ENCODE assay signal across 1 cellular context in the genomic region with DNA sequence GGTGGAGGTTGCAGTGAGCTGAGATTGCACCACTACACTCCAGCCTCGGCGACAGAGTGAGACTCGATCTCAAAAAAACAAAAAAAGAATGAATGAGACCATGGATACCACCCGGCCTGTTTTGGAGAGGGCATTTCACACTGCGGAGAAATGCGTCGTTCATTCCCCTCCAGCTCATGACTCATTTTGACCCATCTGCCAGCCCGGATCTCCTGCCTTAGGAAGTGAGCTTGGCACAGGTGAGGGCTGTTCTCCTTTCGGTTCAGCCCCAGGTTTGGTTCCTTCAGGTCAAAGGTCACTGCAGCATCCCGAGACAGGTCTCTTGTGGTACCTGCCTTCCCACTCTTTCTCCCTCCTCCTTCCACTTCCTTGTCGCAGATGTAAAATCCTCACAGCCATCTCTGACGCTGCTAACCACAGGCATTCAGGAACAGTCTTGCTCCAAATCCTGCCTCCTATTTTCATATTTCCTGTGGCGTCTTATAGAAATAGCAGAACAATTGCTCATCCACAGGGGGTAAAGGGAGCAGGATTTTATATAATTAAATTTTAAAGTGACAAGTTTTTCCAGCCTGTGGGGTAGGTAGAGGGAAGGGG.
A peak's percentile ranks its signal among the peaks of the same experiment; 100 is the strongest.
TF ChIP-seq lines count a peak whose summit lies in the region.

No MANE protein-coding gene starts in this region.

TF ChIP-seq in GM12878, 131 proteins besides CTCF, POLR2A, EP300 and RAD21:
- no peak for TF ChIP-seq ZNF217 (IDR thresholded peaks at IDR 0.05)
- TF ChIP-seq, protein P1, sequence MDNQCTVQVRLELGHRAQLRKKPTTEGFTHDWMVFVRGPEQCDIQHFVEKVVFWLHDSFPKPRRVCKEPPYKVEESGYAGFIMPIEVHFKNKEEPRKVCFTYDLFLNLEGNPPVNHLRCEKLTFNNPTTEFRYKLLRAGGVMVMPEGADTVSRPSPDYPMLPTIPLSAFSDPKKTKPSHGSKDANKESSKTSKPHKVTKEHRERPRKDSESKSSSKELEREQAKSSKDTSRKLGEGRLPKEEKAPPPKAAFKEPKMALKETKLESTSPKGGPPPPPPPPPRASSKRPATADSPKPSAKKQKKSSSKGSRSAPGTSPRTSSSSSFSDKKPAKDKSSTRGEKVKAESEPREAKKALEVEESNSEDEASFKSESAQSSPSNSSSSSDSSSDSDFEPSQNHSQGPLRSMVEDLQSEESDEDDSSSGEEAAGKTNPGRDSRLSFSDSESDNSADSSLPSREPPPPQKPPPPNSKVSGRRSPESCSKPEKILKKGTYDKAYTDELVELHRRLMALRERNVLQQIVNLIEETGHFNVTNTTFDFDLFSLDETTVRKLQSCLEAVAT (IDR thresholded peaks at IDR 0.05): no peak
- no peak for TF ChIP-seq NFXL1 (IDR thresholded peaks at IDR 0.05; ENCODE audit: borderline replicate concordance)
- TF ChIP-seq NR2C2 (IDR thresholded peaks at IDR 0.05; ENCODE audit: borderline replicate concordance, control insufficient read depth, insufficient read length, low read depth): peak; percentile 26
- TF ChIP-seq CBX3 (IDR thresholded peaks at IDR 0.05; ENCODE audit: borderline replicate concordance, low read depth): no peak
- TF ChIP-seq, protein P2, sequence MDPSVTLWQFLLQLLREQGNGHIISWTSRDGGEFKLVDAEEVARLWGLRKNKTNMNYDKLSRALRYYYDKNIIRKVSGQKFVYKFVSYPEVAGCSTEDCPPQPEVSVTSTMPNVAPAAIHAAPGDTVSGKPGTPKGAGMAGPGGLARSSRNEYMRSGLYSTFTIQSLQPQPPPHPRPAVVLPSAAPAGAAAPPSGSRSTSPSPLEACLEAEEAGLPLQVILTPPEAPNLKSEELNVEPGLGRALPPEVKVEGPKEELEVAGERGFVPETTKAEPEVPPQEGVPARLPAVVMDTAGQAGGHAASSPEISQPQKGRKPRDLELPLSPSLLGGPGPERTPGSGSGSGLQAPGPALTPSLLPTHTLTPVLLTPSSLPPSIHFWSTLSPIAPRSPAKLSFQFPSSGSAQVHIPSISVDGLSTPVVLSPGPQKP (IDR thresholded peaks at IDR 0.05; ENCODE audit: low read depth, low read length): no peak
- TF ChIP-seq ZNF384 (IDR thresholded peaks at IDR 0.05; ENCODE audit: borderline replicate concordance, low read depth, low read length): no peak
- TF ChIP-seq SMC3 (IDR thresholded peaks at IDR 0.05; ENCODE audit: borderline replicate concordance, low read length): no peak
- TF ChIP-seq ETV6 (conservative IDR thresholded peaks at IDR 0.05 in 1 of 2, IDR thresholded peaks at IDR 0.05 in 1 of 2; ENCODE audit: borderline replicate concordance in 1 of 2, low read depth in 1 of 2): no peak
- TF ChIP-seq, protein P3, sequence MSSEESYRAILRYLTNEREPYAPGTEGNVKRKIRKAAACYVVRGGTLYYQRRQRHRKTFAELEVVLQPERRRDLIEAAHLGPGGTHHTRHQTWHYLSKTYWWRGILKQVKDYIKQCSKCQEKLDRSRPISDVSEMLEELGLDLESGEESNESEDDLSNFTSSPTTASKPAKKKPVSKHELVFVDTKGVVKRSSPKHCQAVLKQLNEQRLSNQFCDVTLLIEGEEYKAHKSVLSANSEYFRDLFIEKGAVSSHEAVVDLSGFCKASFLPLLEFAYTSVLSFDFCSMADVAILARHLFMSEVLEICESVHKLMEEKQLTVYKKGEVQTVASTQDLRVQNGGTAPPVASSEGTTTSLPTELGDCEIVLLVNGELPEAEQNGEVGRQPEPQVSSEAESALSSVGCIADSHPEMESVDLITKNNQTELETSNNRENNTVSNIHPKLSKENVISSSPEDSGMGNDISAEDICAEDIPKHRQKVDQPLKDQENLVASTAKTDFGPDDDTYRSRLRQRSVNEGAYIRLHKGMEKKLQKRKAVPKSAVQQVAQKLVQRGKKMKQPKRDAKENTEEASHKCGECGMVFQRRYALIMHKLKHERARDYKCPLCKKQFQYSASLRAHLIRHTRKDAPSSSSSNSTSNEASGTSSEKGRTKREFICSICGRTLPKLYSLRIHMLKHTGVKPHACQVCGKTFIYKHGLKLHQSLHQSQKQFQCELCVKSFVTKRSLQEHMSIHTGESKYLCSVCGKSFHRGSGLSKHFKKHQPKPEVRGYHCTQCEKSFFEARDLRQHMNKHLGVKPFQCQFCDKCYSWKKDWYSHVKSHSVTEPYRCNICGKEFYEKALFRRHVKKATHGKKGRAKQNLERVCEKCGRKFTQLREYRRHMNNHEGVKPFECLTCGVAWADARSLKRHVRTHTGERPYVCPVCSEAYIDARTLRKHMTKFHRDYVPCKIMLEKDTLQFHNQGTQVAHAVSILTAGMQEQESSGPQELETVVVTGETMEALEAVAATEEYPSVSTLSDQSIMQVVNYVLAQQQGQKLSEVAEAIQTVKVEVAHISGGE (CRISPR knock-in tag; IDR thresholded peaks at IDR 0.05): no peak
- no peak for TF ChIP-seq ZBTB33 (IDR thresholded peaks at IDR 0.05)
- TF ChIP-seq SIN3A (IDR thresholded peaks at IDR 0.05; ENCODE audit: low read depth, low read length): no peak
- TF ChIP-seq NR2F1 (conservative IDR thresholded peaks at IDR 0.05): 0 out of 2 replicates have a peak, but pooled peaks have one; percentile 41
TF ChIP-seq in GM12878: peak in this region for 2.
